Comparison of ENCODE assay signal across 1 cellular context in the genomic region with DNA sequence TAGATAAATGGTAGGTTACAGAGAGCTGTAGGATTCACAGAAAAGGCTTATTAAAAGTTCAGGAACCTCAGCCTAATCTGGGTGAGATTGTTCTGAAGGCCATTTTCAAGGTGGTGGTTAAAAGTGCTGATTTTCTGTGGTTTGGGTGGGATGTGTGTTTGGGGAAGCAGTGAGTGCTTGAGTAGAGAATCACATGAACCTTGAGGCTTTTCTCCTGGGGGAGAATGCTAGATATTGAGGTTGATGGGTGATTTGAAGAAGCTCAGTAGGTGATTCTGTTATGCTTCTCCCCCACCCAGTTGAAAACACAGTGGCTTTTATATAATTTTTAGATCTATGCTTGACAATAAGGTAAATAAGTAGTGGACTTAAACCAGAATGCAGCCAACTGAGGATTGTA.
TF ChIP-seq lines count a peak whose summit lies in the region.

No MANE protein-coding gene starts in this region.

TF ChIP-seq in SK-N-SH treated with all-trans-retinoic acid at 6 μM for 48 hours, 23 proteins besides CTCF, POLR2A, EP300 and RAD21 (continued from another document):
- TF ChIP-seq, protein P1, sequence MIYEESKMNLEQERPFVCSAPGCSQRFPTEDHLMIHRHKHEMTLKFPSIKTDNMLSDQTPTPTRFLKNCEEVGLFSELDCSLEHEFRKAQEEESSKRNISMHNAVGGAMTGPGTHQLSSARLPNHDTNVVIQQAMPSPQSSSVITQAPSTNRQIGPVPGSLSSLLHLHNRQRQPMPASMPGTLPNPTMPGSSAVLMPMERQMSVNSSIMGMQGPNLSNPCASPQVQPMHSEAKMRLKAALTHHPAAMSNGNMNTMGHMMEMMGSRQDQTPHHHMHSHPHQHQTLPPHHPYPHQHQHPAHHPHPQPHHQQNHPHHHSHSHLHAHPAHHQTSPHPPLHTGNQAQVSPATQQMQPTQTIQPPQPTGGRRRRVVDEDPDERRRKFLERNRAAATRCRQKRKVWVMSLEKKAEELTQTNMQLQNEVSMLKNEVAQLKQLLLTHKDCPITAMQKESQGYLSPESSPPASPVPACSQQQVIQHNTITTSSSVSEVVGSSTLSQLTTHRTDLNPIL (CRISPR knock-in tag; IDR thresholded peaks at IDR 0.05; ENCODE audit: low read depth) = no peak
- TF ChIP-seq ESRRG (CRISPR knock-in tag; IDR thresholded peaks at IDR 0.05) = no peak
